Comparison of ENCODE assay signal across 8 cellular contexts in the genomic region with DNA sequence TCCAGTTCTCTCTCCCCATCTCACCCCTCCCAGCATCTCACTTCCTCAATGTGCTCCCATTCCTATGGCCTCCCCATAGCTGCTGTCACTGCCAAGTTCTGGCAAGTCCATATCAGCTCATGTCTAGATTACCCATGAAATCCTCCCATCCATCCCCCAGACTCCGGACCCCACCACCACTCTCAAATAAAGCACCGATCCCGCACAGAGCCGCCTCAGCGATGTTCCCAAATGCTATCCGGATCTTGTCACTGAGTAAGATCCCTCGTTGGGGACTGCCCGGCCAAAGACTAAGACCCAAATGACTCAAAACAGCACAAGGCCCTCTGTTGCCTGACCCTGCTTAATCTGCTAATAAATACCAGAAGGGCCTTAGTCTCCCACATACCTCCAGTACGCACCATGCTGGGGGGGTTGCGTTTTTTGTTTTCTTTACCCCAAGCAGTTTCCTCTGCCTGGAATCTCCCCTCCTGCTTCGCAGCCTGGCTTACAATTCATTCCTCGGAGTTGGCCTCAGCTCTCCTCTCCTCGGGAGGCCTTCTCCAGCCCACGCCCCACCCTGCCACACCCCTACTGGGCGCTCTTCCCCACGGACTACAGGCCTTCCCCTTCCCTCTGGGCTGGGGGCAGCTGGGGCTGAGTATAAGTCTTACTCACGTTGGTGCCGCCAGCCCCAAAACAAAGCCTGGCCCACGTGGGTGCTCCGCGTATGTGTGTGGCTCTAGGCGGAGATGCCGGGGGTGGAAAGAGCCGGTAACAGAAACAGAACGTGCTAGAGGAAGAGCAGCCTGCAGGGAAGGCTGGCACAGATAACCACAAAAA. TPM values are rescaled to one million over a fixed set of nuclear protein-coding genes. Genes with fewer than 3 reads are reported as not detected.
DNase-seq lines count a peak whose midpoint lies in the region.

No MANE protein-coding gene starts in this region.

- peak overlapping the region; percentile 94 for H3K56ac ChIP-seq in mesendoderm (ENCODE audit: low read length)

- peak overlapping the region; percentile 2 for H3K18ac ChIP-seq in mesendoderm (ENCODE audit: low read length)

- H2BK120ac ChIP-seq in mesendoderm (ENCODE audit: low read depth, low read length): no peak overlapping the region

- H3K4me3 Mint-ChIP-seq in stimulated activated naive CD8-positive, alpha-beta T cell treated with anti-CD3 and anti-CD28 coated beads, Interleukin-15, Interleukin-2, amounts not matched to agents 100 ng/mL and 50 ng/mL, for 24 hours: peak overlapping the region; percentile 94

- H3K36me3 ChIP-seq in mesendoderm (ENCODE audit: control insufficient read depth, insufficient read depth, low read length): no peaks in the 10 kb centered on the region

- H3K4me1 Mint-ChIP-seq in stimulated activated naive CD8-positive, alpha-beta T cell treated with anti-CD3 and anti-CD28 coated beads, Interleukin-15, Interleukin-2, amounts not matched to agents 100 ng/mL and 50 ng/mL, for 24 hours (ENCODE audit: low read depth): peaks cover 42% of the 10 kb centered on the region

- H2AK5ac ChIP-seq in mesendoderm (ENCODE audit: low read length): no peak overlapping the region

- peak overlapping the region; percentile 86 for H3K9ac ChIP-seq in mesendoderm (ENCODE audit: low read length)

- peak overlapping the region; percentile 90 for H3K4me2 ChIP-seq in mesendoderm (ENCODE audit: low read length)

- no peaks in the 10 kb centered on the region for H3K27me3 Mint-ChIP-seq in stimulated activated naive CD8-positive, alpha-beta T cell treated with anti-CD3 and anti-CD28 coated beads, Interleukin-15, Interleukin-2, amounts not matched to agents 100 ng/mL and 50 ng/mL, for 24 hours

- no peak overlapping the region for H2BK15ac ChIP-seq in mesendoderm (replicated peaks; ENCODE audit: low read depth)

- no peak overlapping the region for H4K5ac ChIP-seq in mesendoderm (ENCODE audit: low read length)

- H3K27ac Mint-ChIP-seq in stimulated activated naive CD8-positive, alpha-beta T cell treated with anti-CD3 and anti-CD28 coated beads, Interleukin-15, Interleukin-2, amounts not matched to agents 100 ng/mL and 50 ng/mL, for 24 hours: peak overlapping the region; percentile 92

- H3K4me1 ChIP-seq in mesendoderm (ENCODE audit: control insufficient read depth, low read depth, low read length): peaks cover 15% of the 10 kb centered on the region

- H4K8ac ChIP-seq in mesendoderm (ENCODE audit: low read depth, low read length): no peak overlapping the region

- H3K27ac ChIP-seq in mesendoderm (ENCODE audit: low read depth, low read length): peak overlapping the region; percentile 31

- peaks cover 31% of the 10 kb centered on the region for H3K36me3 Mint-ChIP-seq in stimulated activated naive CD8-positive, alpha-beta T cell treated with anti-CD3 and anti-CD28 coated beads, Interleukin-15, Interleukin-2, amounts not matched to agents 100 ng/mL and 50 ng/mL, for 24 hours (ENCODE audit: low read depth)

- peak overlapping the region; percentile 45 for H2BK5ac ChIP-seq in mesendoderm (ENCODE audit: low read length)

- no CpG with 5 or more reads among the region's 25 CpGs for WGBS in mesendoderm (ENCODE audit: extremely low coverage, insufficient coverage, low lambda C conversion rate)

- H3K79me1 ChIP-seq in mesendoderm (ENCODE audit: low read length): peaks cover 6% of the 10 kb centered on the region

- H3K79me2 ChIP-seq in mesendoderm (ENCODE audit: control insufficient read depth, insufficient read depth, low read length): peaks cover 39% of the 10 kb centered on the region

- peak overlapping the region; percentile 49 for H3K4ac ChIP-seq in mesendoderm (ENCODE audit: low read depth, low read length)

- H3K9me3 Mint-ChIP-seq in stimulated activated naive CD8-positive, alpha-beta T cell treated with anti-CD3 and anti-CD28 coated beads, Interleukin-15, Interleukin-2, amounts not matched to agents 100 ng/mL and 50 ng/mL, for 24 hours: no peaks in the 10 kb centered on the region

- DNase-seq in activated gamma-delta T cell (lab: John Stamatoyannopoulos, UW) (peak; percentile 17), activated gamma-delta T cell treated with Interleukin-2 at 50 U/mL for 16 hours (no peak), dermis microvascular lymphatic vessel endothelial cell (ENCODE audit: low read depth in 2 of 2) (peak; percentile 67 to 80), mesendoderm (peak; percentile 85), NCI-H146 treated with DMSO at 0.1 percent for 48 hours (lab: John Stamatoyannopoulos, UW; ENCODE audit: unreplicated experiment) (no peak), DMS114 treated with DMSO at 0.1 percent for 48 hours (lab: John Stamatoyannopoulos, UW; ENCODE audit: unreplicated experiment) (no peak)
- peak; percentile 74 to 81 for DNase-seq in activated CD4-positive, alpha-beta T cell treated with anti-CD3 and anti-CD28 coated beads for 4 hours

- peak overlapping the region; percentile 80 for H3K4me3 ChIP-seq in mesendoderm (ENCODE audit: low read length)

- H3K23ac ChIP-seq in mesendoderm (ENCODE audit: low read length): peak overlapping the region; percentile 76

- H3K27me3 ChIP-seq in mesendoderm (ENCODE audit: insufficient read depth, low read length, poor library complexity): no peaks in the 10 kb centered on the region

RNA-seq across cellular contexts. Expression of gene DUSP5, which starts 1.8 kb away (rescaled TPM):
- 34.1 and 41.1 TPM in 2 replicates for total RNA-seq in dermis microvascular lymphatic vessel endothelial cell
- polyA plus RNA-seq in mesendoderm (2013, experiment 1 of 2): 52.5 TPM
- polyA plus RNA-seq in mesendoderm (2013, experiment 2 of 2): 50.7 TPM

Comparison
In these comparisons a context has a peak if more than half of its experiments do, and no peak if none do; other contexts are left out.
1. DNase-seq: peak in activated gamma-delta T cell (single experiment), activated CD4-positive, alpha-beta T cell treated with anti-CD3 and anti-CD28 coated beads for 4 hours (2 of 2), dermis microvascular lymphatic vessel endothelial cell (2 of 2) and mesendoderm (single experiment); none in activated gamma-delta T cell treated with Interleukin-2 at 50 U/mL for 16 hours (single experiment), NCI-H146 treated with DMSO at 0.1 percent for 48 hours (single experiment) and DMS114 treated with DMSO at 0.1 percent for 48 hours (single experiment).